Comparison of ENCODE assay signal across 9 cellular contexts in the genomic region with DNA sequence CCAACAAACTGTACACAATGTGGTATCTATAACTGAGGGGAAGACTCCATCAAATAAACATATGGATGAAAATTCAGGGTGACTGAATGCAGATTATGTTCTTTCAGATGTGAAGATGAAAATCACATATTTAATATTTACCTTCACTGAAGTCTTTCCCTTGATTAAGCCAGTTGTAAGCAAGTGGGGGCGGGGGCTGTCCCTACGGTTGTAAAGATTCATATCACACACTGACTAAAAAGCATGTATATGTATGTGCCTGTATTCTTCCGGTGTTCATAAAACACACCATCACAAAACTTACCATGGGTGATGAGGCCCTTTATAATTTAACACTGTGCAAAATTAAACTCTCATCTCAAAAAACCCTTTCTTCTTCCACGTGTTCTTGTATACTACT. TPM values are rescaled to one million over a fixed set of nuclear protein-coding genes. Genes with fewer than 3 reads are reported as not detected.
A peak's percentile ranks its signal among the peaks of the same experiment; 100 is the strongest.
DNase-seq lines count a peak whose midpoint lies in the region; ATAC-seq and TF ChIP-seq lines count a peak whose summit lies in the region.
"Had no signal": no experiment of that assay in that cellular context is flagged by ENCODE, and none has a peak within 500 bp of the region (broad histone marks: within the 10 kb centered on the region; RNA-seq: fewer than 3 reads in every experiment).

No MANE protein-coding gene starts in this region.

- H3K27ac ChIP-seq in GM23338 (ENCODE audit: low read depth) (no peak overlapping the region), brain microvascular endothelial cell (no peak overlapping the region)

- H3K27ac Mint-ChIP-seq in GM23338, result no peak overlapping the region

- peak overlapping the region; percentile 81 for H3K4me2 ChIP-seq in GM23338

- H3K27me3 ChIP-seq in GM23338 (ENCODE audit: insufficient read depth) (no peaks in the 10 kb centered on the region), brain microvascular endothelial cell (replicated peaks) (no peaks in the 10 kb centered on the region)

- no peaks in the 10 kb centered on the region for H3K9me2 ChIP-seq in GM23338 (ENCODE audit: insufficient read depth)

- H3K4me3 Mint-ChIP-seq in GM23338, result peak overlapping the region; percentile 83; the same call in 2 of the 3 replicates

- in situ Hi-C loops in brain microvascular endothelial cell (cut with HindIII; ENCODE audit: low pct_ligation_motif_present, low sequenced_read_pairs), result no loop called here

- H3F3A ChIP-seq in GM23338 (replicated peaks; ENCODE audit: low read depth), result no peaks in the 10 kb centered on the region

- no peaks in the 10 kb centered on the region; the same call in 2 of the 3 replicates for H3K36me3 Mint-ChIP-seq in GM23338 (ENCODE audit: low read depth)

- no peaks in the 10 kb centered on the region; the same call in 2 of the 3 replicates for H3K9me3 Mint-ChIP-seq in GM23338

- H3K4me1 Mint-ChIP-seq in GM23338, result peaks cover 19% of the 10 kb centered on the region

- no peaks in the 10 kb centered on the region for H4K20me1 ChIP-seq in GM23338 (replicated peaks; ENCODE audit: insufficient read depth)

- no peak for TF ChIP-seq CTCF in GM23338 (conservative IDR thresholded peaks at IDR 0.05; ENCODE audit: low read depth in 2 of 2)
- no peak for TF ChIP-seq CTCF in fibroblast of the aortic adventitia (IDR thresholded peaks at IDR 0.05; ENCODE audit: insufficient read depth, low read length)
- no peak for TF ChIP-seq CTCF in brain microvascular endothelial cell (IDR thresholded peaks at IDR 0.05; ENCODE audit: low read depth, low read length, missing control alignments)

- H3K36me3 ChIP-seq in GM23338 (ENCODE audit: insufficient read depth), result no peaks in the 10 kb centered on the region
- no peaks in the 10 kb centered on the region for H3K36me3 ChIP-seq in brain microvascular endothelial cell (replicated peaks)

- ATAC-seq in GM23338 (no peak), HG02798 (IDR thresholded peaks at IDR 0.05; ENCODE audit: poor library complexity, unreplicated experiment) (no peak)

- H3K4me1 ChIP-seq in GM23338 (ENCODE audit: insufficient read depth), result no peaks in the 10 kb centered on the region

- H2AFZ ChIP-seq in GM23338, result no peak overlapping the region

- peaks cover 2% of the 10 kb centered on the region for H3K27me3 Mint-ChIP-seq in GM23338 (ENCODE audit: insufficient read depth, low read depth, poor library complexity)

- H3K4me3 ChIP-seq in GM23338, result peak overlapping the region; percentile 71
- H3K4me3 ChIP-seq in fibroblast of the aortic adventitia (ENCODE audit: low read depth, low read length), result peak overlapping the region; percentile 77
- no peak overlapping the region for H3K4me3 ChIP-seq in brain microvascular endothelial cell (ENCODE audit: low read depth, low read length)

- DNase-seq in GM23338 (ENCODE audit: low spot score) (no peak), fibroblast of the aortic adventitia (ENCODE audit: low read depth) (no peak), NCI-H2171 treated with DMSO at 0.1 percent for 48 hours (lab: John Stamatoyannopoulos, UW) (no peak), NOMO-1 treated with DMSO at 0.1 percent for 48 hours (lab: John Stamatoyannopoulos, UW; ENCODE audit: unreplicated experiment) (no peak), brain microvascular endothelial cell (no peak)
- DNase-seq in activated CD4-positive, alpha-beta T cell treated with anti-CD3 and anti-CD28 coated beads, Interleukin-2, amount 50 U/mL, for 4 hours, result peak; percentile 47 to 57
- peak; percentile 21 to 50 for DNase-seq in stimulated activated CD4-positive, alpha-beta T cell treated with anti-CD3 and anti-CD28 coated beads, Interleukin-2, amount 100 ng/mL, for 48 hours
- DNase-seq: NCI-H2029 had no signal

- H3K79me2 ChIP-seq in GM23338 (replicated peaks; ENCODE audit: insufficient read depth), result peaks cover 39% of the 10 kb centered on the region

TF ChIP-seq in GM23338, 12 proteins besides CTCF, POLR2A, EP300 and RAD21:
- TF ChIP-seq ZNF331 (CRISPR knock-in tag; IDR thresholded peaks at IDR 0.05; ENCODE audit: low read depth) (no peak), STAT1 (IDR thresholded peaks at IDR 0.05; ENCODE audit: unreplicated experiment) (no peak), JUNB (IDR thresholded peaks at IDR 0.05; ENCODE audit: unreplicated experiment) (no peak), NANOG (IDR thresholded peaks at IDR 0.05; ENCODE audit: borderline replicate concordance) (no peak)
- TF ChIP-seq, protein P1, sequence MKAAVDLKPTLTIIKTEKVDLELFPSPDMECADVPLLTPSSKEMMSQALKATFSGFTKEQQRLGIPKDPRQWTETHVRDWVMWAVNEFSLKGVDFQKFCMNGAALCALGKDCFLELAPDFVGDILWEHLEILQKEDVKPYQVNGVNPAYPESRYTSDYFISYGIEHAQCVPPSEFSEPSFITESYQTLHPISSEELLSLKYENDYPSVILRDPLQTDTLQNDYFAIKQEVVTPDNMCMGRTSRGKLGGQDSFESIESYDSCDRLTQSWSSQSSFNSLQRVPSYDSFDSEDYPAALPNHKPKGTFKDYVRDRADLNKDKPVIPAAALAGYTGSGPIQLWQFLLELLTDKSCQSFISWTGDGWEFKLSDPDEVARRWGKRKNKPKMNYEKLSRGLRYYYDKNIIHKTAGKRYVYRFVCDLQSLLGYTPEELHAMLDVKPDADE (IDR thresholded peaks at IDR 0.05), result no peak

RNA-seq across cellular contexts. Expression of a gene that starts 1.3 kb away (rescaled TPM):
- 9.1 and 21.7 TPM in 2 replicates for total RNA-seq in GM23338 (2014; rRNA removed; shearing (Covaris generic))
- polyA plus RNA-seq in GM23338 (2016; fragmentation: Nextera tagmentation; extraction: Ambion mirVana), result 2.9 and 4.4 TPM in 2 replicates
- 13.2 and 19.5 TPM in 2 replicates for total RNA-seq in fibroblast of the aortic adventitia (ENCODE audit: low replicate concordance)

Comparison
In these comparisons a context has a peak if more than half of its experiments do, and no peak if none do; other contexts are left out.
1. DNase-seq: peak in activated CD4-positive, alpha-beta T cell treated with anti-CD3 and anti-CD28 coated beads, Interleukin-2, amount 50 U/mL, for 4 hours (2 of 2) and stimulated activated CD4-positive, alpha-beta T cell treated with anti-CD3 and anti-CD28 coated beads, Interleukin-2, amount 100 ng/mL, for 48 hours (2 of 2); none in GM23338 (single experiment), fibroblast of the aortic adventitia (single experiment), NCI-H2171 treated with DMSO at 0.1 percent for 48 hours (single experiment), NOMO-1 treated with DMSO at 0.1 percent for 48 hours (single experiment) and brain microvascular endothelial cell (single experiment).